ENCODE assay signal across 17 cellular contexts in genomic region chr4:159382875-159383568, GRCh38.
DNase-seq lines count a peak whose midpoint lies in the region; ATAC-seq, FAIRE-seq and TF ChIP-seq lines count a peak whose summit lies in the region.
"Had no signal": no experiment of that assay in that cellular context is flagged by ENCODE, and none has a peak within 500 bp of the region (broad histone marks: within the 10 kb centered on the region; RNA-seq: fewer than 3 reads in every experiment).

No MANE protein-coding gene starts in this region.

- no peaks in the 10 kb centered on the region for H3K36me3 Mint-ChIP-seq in activated T-helper 17 cell treated with anti-CD3 and anti-CD28 coated beads, Interleukin-2, amount 50 U/mL, for 72 hours (ENCODE audit: low read depth)

- FAIRE-seq in endothelial cell of umbilical vein (lab: Jason Lieb, UNC) = peak; percentile 18
- FAIRE-seq: H54 had no signal

- no peaks in the 10 kb centered on the region for H3K79me2 ChIP-seq in endothelial cell of umbilical vein (ENCODE audit: control insufficient read depth, insufficient read depth, low read length)
- H3K79me2 ChIP-seq: parathyroid adenoma had no signal

- H3K4me3 ChIP-seq in endothelial cell of umbilical vein (replicated peaks in 1 of 3; ENCODE audit: insufficient read depth in 1 of 3, low read depth in 1 of 3, low read length in 3 of 3) = peak overlapping the region in 1 of 3 experiments; percentile 30
- H3K4me3 ChIP-seq in mesodermal cell (ENCODE audit: extremely low read depth, insufficient read depth, low read length, poor library complexity, severe bottlenecking) = no peak overlapping the region
- H3K4me3 ChIP-seq: tibial artery had no signal

- 30 to 40% methylated on average over 3 to 4 of the region's 7 CpGs for WGBS in mesodermal cell (ENCODE audit: insufficient coverage in 2 of 2), 2 experiments

- no peaks in the 10 kb centered on the region for H3K4me1 Mint-ChIP-seq in activated T-helper 17 cell treated with anti-CD3 and anti-CD28 coated beads, Interleukin-2, amount 50 U/mL, for 72 hours

- CTCF ChIA-PET in endothelial cell of umbilical vein (lab: Charles Lee) = interaction anchor here (0.9 to 1.2 kb wide), 2 partner anchors 11 to 303 kb away, joined by 3 read pairs; no protein-coding TSS in a partner anchor

- peaks cover 13% of the 10 kb centered on the region for H3K9me3 Mint-ChIP-seq in activated T-helper 17 cell treated with anti-CD3 and anti-CD28 coated beads, Interleukin-2, amount 50 U/mL, for 72 hours

- no TSS peak for BruUV-seq in endothelial cell of umbilical vein (replicated peaks; lab: Mats Ljungman, UMichigan)

- peak overlapping the region; percentile 29 for H3K9ac ChIP-seq in endothelial cell of umbilical vein (replicated peaks; ENCODE audit: extremely low read depth, insufficient read depth, low read length)
- H3K9ac ChIP-seq: parathyroid adenoma had no signal

- intact Hi-C loops in endothelial cell of umbilical vein (cut with micrococcal nuclease) = loop anchor here (5.0 kb wide), 1 partner anchor 181 kb away; no protein-coding TSS in a partner anchor

- no peaks in the 10 kb centered on the region for H3K27me3 ChIP-seq in endothelial cell of umbilical vein (ENCODE audit: control insufficient read depth in 2 of 2, insufficient read depth in 2 of 2, low read length in 2 of 2)
- H3K27me3 ChIP-seq: tibial artery had no signal

- H3K4me2 ChIP-seq in endothelial cell of umbilical vein (ENCODE audit: insufficient read depth, low read length) = peak overlapping the region; percentile 70

- ATAC-seq in HG03432 (IDR thresholded peaks at IDR 0.05; ENCODE audit: unreplicated experiment) = peak; percentile 54
- no peak for ATAC-seq in activated T-helper 17 cell treated with anti-CD3 and anti-CD28 coated beads, Interleukin-2, amount 50 U/mL, for 72 hours (replicated peaks)
- ATAC-seq in GM18909 (IDR thresholded peaks at IDR 0.05; ENCODE audit: poor library complexity, unreplicated experiment) = no peak

- H3K27me3 Mint-ChIP-seq in activated T-helper 17 cell treated with anti-CD3 and anti-CD28 coated beads, Interleukin-2, amount 50 U/mL, for 72 hours = peaks cover 35% of the 10 kb centered on the region

- H3K9me1 ChIP-seq in endothelial cell of umbilical vein (replicated peaks; ENCODE audit: control insufficient read depth, extremely low read depth, insufficient read depth, low read length) = no peaks in the 10 kb centered on the region

- peak overlapping the region; percentile 95 for H2AFZ ChIP-seq in endothelial cell of umbilical vein (ENCODE audit: low read depth, low read length)
- H2AFZ ChIP-seq: parathyroid adenoma had no signal

- TF ChIP-seq POLR2A in endothelial cell of umbilical vein (IDR thresholded peaks at IDR 0.05; ENCODE audit: low read depth, low read length) = no peak

- no peak for TF ChIP-seq CTCF in endothelial cell of umbilical vein (IDR thresholded peaks at IDR 0.05; ENCODE audit: extremely low read depth in 1 of 2, insufficient read depth in 1 of 2, low read depth in 1 of 2, low read length in 2 of 2)

- H3K27ac Mint-ChIP-seq in activated T-helper 17 cell treated with anti-CD3 and anti-CD28 coated beads, Interleukin-2, amount 50 U/mL, for 72 hours = no peak overlapping the region

- POLR2A ChIA-PET in endothelial cell of umbilical vein (lab: Charles Lee) = no interaction called here

- H3K4me1 ChIP-seq in endothelial cell of umbilical vein (ENCODE audit: control insufficient read depth, extremely low read depth, insufficient read depth, low read length) (peaks cover 16% of the 10 kb centered on the region), mesodermal cell (ENCODE audit: control insufficient read depth, insufficient read depth, low read length, poor library complexity, severe bottlenecking) (peaks cover 14% of the 10 kb centered on the region)
- H3K4me1 ChIP-seq: parathyroid adenoma had no signal

- dilution Hi-C loops in endothelial cell of umbilical vein (cut with MboI; ENCODE audit: extremely low pct_ligation_motif_present, low sequenced_read_pairs) = no loop called here

- H3K4me3 Mint-ChIP-seq in activated T-helper 17 cell treated with anti-CD3 and anti-CD28 coated beads, Interleukin-2, amount 50 U/mL, for 72 hours = no peak overlapping the region

- in situ Hi-C loops in ACHN (cut with HindIII; ENCODE audit: low pct_ligation_motif_present, low pct_unique_long_range_greater_than_20kb, low sequenced_read_pairs) = no loop called here

- H4K20me1 ChIP-seq in endothelial cell of umbilical vein (replicated peaks; ENCODE audit: control insufficient read depth, extremely low read depth, insufficient read depth, low read length) = no peaks in the 10 kb centered on the region

- H3K36me3 ChIP-seq in endothelial cell of umbilical vein (ENCODE audit: control insufficient read depth in 2 of 2, extremely low read depth in 1 of 2, insufficient read depth in 2 of 2, low read length in 2 of 2) (no peaks in the 10 kb centered on the region), mesodermal cell (ENCODE audit: control insufficient read depth, insufficient read depth, low read length) (no peaks in the 10 kb centered on the region)
- H3K36me3 ChIP-seq: tibial artery had no signal

- H3K27ac ChIP-seq in endothelial cell of umbilical vein (ENCODE audit: insufficient read depth, low read depth, low read length) (peak overlapping the region; percentile 68), mesodermal cell (ENCODE audit: low read depth, low read length, severe bottlenecking) (peak overlapping the region; percentile 93)
- H3K27ac ChIP-seq: parathyroid adenoma, tibial artery had no signal

- H3K9me3 ChIP-seq in endothelial cell of umbilical vein (replicated peaks; ENCODE audit: control insufficient read depth, insufficient read depth, low read length) = no peaks in the 10 kb centered on the region
- H3K9me3 ChIP-seq in mesodermal cell (ENCODE audit: control insufficient read depth, low read length) = peaks cover 7% of the 10 kb centered on the region
- H3K9me3 ChIP-seq: tibial artery had no signal

- DNase-seq in ELF-1 (ENCODE audit: low read depth, low spot score) (peak; percentile 30), endothelial cell of umbilical vein (ENCODE audit: low read depth, low spot score) (peak; percentile 73), ACHN (no peak), hippocampal formation (lab: John Stamatoyannopoulos, UW) (no peak)
- DNase-seq: activated gamma-delta T cell, anterior cingulate cortex, C1 segment of cervical spinal cord, DMS79, glutamatergic neuron, Right ventricle myocardium superior, tibial artery had no signal

TF ChIP-seq in endothelial cell of umbilical vein, 7 proteins besides CTCF, POLR2A, EP300 and RAD21:
- TF ChIP-seq MYC (IDR thresholded peaks at IDR 0.05; ENCODE audit: low read depth, low read length) = no peak
- TF ChIP-seq JUN (IDR thresholded peaks at IDR 0.05; ENCODE audit: borderline replicate concordance, insufficient read depth, insufficient read length, low read depth) = no peak
- no peak for TF ChIP-seq FOS (IDR thresholded peaks at IDR 0.05; ENCODE audit: borderline replicate concordance, insufficient read depth, low read length)
- no peak for TF ChIP-seq EZH2 (IDR thresholded peaks at IDR 0.05; ENCODE audit: borderline replicate concordance, low read depth, low read length, severe bottlenecking)
- TF ChIP-seq MAX (IDR thresholded peaks at IDR 0.05; ENCODE audit: insufficient read depth, insufficient read length) = no peak
- no peak for TF ChIP-seq POLR2AphosphoS5 (IDR thresholded peaks at IDR 0.05; ENCODE audit: insufficient read depth, low read depth, low read length)
- no peak for TF ChIP-seq GATA2 (IDR thresholded peaks at IDR 0.05; ENCODE audit: insufficient read depth, insufficient read length, low read depth, low read length)

Comparison
In these comparisons a context has a peak if more than half of its experiments do, and no peak if none do; other contexts are left out.
1. DNase-seq: peak in ELF-1 (single experiment) and endothelial cell of umbilical vein (single experiment); none in ACHN (single experiment) and hippocampal formation (0 of 2).